ENCODE assay signal across 8 cellular contexts in the genomic region with DNA sequence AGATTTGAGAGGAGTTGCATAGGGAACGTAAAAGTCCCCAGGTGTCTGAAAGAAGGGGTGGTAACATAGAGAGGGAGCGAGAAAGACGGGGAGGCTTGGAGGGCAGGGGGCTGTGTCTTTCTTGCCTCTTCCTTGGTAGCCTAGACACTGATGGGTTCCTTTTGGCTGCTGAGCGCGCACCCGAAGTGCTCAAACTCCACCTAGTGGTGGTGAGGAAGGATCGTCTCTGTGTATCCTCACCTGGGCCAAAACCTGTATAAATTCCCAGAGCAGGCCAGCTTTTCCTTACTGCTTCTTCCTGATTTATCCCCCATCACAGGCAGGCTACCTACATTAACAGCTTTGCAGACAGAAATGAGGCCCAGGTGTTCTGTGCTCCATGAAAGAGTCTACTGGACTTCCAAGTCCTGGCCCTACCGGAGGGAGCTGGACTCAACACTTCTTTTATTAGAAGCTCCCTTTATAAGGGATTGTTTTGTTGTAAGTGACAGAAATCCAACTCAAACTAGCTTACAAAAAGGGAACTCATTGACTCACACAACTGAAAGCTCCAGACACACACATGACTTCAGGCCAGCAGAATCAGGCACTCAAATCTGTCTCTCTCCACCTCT. TPM values are rescaled to one million over a fixed set of nuclear protein-coding genes. Genes with fewer than 3 reads are reported as not detected.
A peak's percentile ranks its signal among the peaks of the same experiment; 100 is the strongest.
DNase-seq lines count a peak whose midpoint lies in the region; ATAC-seq and TF ChIP-seq lines count a peak whose summit lies in the region.

No MANE protein-coding gene starts in this region.

- H3K4me1 ChIP-seq in OCI-LY3 (ENCODE audit: low read length) (no peaks in the 10 kb centered on the region), esophagus muscularis mucosa (peaks cover 2 to 11% (median 5%) of the 10 kb centered on the region in 4 donors)

- TF ChIP-seq EP300 in esophagus muscularis mucosa (IDR thresholded peaks at IDR 0.05), result no peak

- peak; percentile 71 for ATAC-seq in HG03439 (IDR thresholded peaks at IDR 0.05; ENCODE audit: unreplicated experiment)
- peak; percentile 91 to 96 (median 93) for ATAC-seq in natural killer cell
- ATAC-seq in stimulated activated naive CD8-positive, alpha-beta T cell treated with anti-CD3 and anti-CD28 coated beads, Interleukin-15, amount 100 ng/mL, for 72 hours, result peak; percentile 96
- no peak for ATAC-seq in GM18517 (IDR thresholded peaks at IDR 0.05; ENCODE audit: unreplicated experiment)

- 0 out of 2 replicates have a peak overlapping the region, but pooled peaks have one; percentile 4 for H3K9ac ChIP-seq in OCI-LY3 (ENCODE audit: low read length)

- H2AFZ ChIP-seq in OCI-LY3 (ENCODE audit: low read depth, low read length), result 0 out of 2 replicates have a peak overlapping the region, but pooled peaks have one; percentile 73

- no peak overlapping the region for H3K4me3 Mint-ChIP-seq in natural killer cell
- H3K4me3 Mint-ChIP-seq in stimulated activated naive CD8-positive, alpha-beta T cell treated with anti-CD3 and anti-CD28 coated beads, Interleukin-15, amount 100 ng/mL, for 72 hours, result no peak overlapping the region

- intact Hi-C loops in esophagus muscularis mucosa (cut with DNase I), result no loop called here
- intact Hi-C loops in natural killer cell (cut with micrococcal nuclease), result loop anchor here (1.0 to 5.0 kb wide), 3 partner anchors 78 to 238 kb away; no protein-coding TSS in a partner anchor

- no peaks in the 10 kb centered on the region for H3K9me3 ChIP-seq in OCI-LY3 (ENCODE audit: insufficient read depth, low read length)
- H3K9me3 ChIP-seq in esophagus muscularis mucosa, result no peaks in the 10 kb centered on the region

- no peak overlapping the region for H3K27ac ChIP-seq in OCI-LY3 (ENCODE audit: low read length)
- no peak overlapping the region for H3K27ac ChIP-seq in esophagus muscularis mucosa (replicated peaks in 1 of 4)

- H3K36me3 ChIP-seq in OCI-LY3 (replicated peaks; ENCODE audit: low read depth, low read length) (no peaks in the 10 kb centered on the region), esophagus muscularis mucosa (no peaks in the 10 kb centered on the region)

- no peaks in the 10 kb centered on the region for H3K36me3 Mint-ChIP-seq in natural killer cell

- DNase-seq in EH (ENCODE audit: low read depth) (peak; percentile 72), activated T-cell treated with anti-CD3 and anti-CD28 coated beads for 24 hours (ENCODE audit: low read depth) (peak; percentile 41), esophagus muscularis mucosa (ENCODE audit: extremely low spot score) (no peak), natural killer cell (peak; percentile 45)
- peak; percentile 55 to 61 for DNase-seq in stimulated activated naive CD8-positive, alpha-beta T cell treated with anti-CD3 and anti-CD28 coated beads, Interleukin-15, amount 100 ng/mL, for 72 hours

- TF ChIP-seq POLR2A in esophagus muscularis mucosa (IDR thresholded peaks at IDR 0.05; ENCODE audit: low read depth), result no peak

- no peaks in the 10 kb centered on the region for H3K27me3 Mint-ChIP-seq in natural killer cell (ENCODE audit: low read depth in 2 of 2)
- H3K27me3 Mint-ChIP-seq in stimulated activated naive CD8-positive, alpha-beta T cell treated with anti-CD3 and anti-CD28 coated beads, Interleukin-15, amount 100 ng/mL, for 72 hours, result no peaks in the 10 kb centered on the region

- peak overlapping the region; percentile 37 for H3K4me2 ChIP-seq in OCI-LY3 (ENCODE audit: low read length)

- no peaks in the 10 kb centered on the region for H3K9me3 Mint-ChIP-seq in natural killer cell
- no peaks in the 10 kb centered on the region for H3K9me3 Mint-ChIP-seq in stimulated activated naive CD8-positive, alpha-beta T cell treated with anti-CD3 and anti-CD28 coated beads, Interleukin-15, amount 100 ng/mL, for 72 hours

- no peaks in the 10 kb centered on the region for H3K79me2 ChIP-seq in OCI-LY3 (ENCODE audit: low read length)

- peaks cover 13 to 16% of the 10 kb centered on the region in 2 donors for H3K4me1 Mint-ChIP-seq in natural killer cell
- H3K4me1 Mint-ChIP-seq in stimulated activated naive CD8-positive, alpha-beta T cell treated with anti-CD3 and anti-CD28 coated beads, Interleukin-15, amount 100 ng/mL, for 72 hours, result peaks cover 20% of the 10 kb centered on the region

- H3K27ac Mint-ChIP-seq in natural killer cell, result peak overlapping the region in 1 of 2 donors; percentile 5
- H3K27ac Mint-ChIP-seq in stimulated activated naive CD8-positive, alpha-beta T cell treated with anti-CD3 and anti-CD28 coated beads, Interleukin-15, amount 100 ng/mL, for 72 hours, result no peak overlapping the region

- TF ChIP-seq CTCF in OCI-LY3 (IDR thresholded peaks at IDR 0.05; ENCODE audit: low read depth, low read length) (peak; percentile 69), esophagus muscularis mucosa (IDR thresholded peaks at IDR 0.05) (peak; percentile 77 to 83 (median 79)), natural killer cell (IDR thresholded peaks at IDR 0.05) (peak; percentile 87)

- 12% methylated on average over 8 of the region's 8 CpGs for WGBS in esophagus muscularis mucosa

- H3K27me3 ChIP-seq in OCI-LY3 (ENCODE audit: low read depth, low read length), result no peaks in the 10 kb centered on the region
- no peaks in the 10 kb centered on the region for H3K27me3 ChIP-seq in esophagus muscularis mucosa

- H4K20me1 ChIP-seq in OCI-LY3 (ENCODE audit: insufficient read depth, low read length), result no peaks in the 10 kb centered on the region

- H3K4me3 ChIP-seq in OCI-LY3 (ENCODE audit: low read length) (peak overlapping the region; percentile 25; the same call in 1 of the 2 replicates), esophagus muscularis mucosa (no peak overlapping the region)

RNA-seq across cellular contexts. Expression of a gene that starts 5.5 kb away (rescaled TPM):
- total RNA-seq in esophagus muscularis mucosa (1 to 10 TPM in 3 of 4 donors, under 1 TPM in 1; 0.99 to 2.5 (median 1.3) TPM), natural killer cell (10 to 100 TPM; 10.7 to 17.5 (median 16.8) TPM)

RNA-seq across cellular contexts. Expression of a gene that starts 9.3 kb away (rescaled TPM):
- total RNA-seq in esophagus muscularis mucosa, result 10 to 100 TPM in 2 of 4 donors, 1 to 10 TPM in 2; 3.3 to 19.8 (median 12.6) TPM
- not detected for total RNA-seq in natural killer cell

RNA-seq across cellular contexts. Expression of a gene that starts 12.3 kb away (rescaled TPM):
- total RNA-seq in esophagus muscularis mucosa (10 to 100 TPM; 26.5 to 43.6 (median 34.4) TPM), natural killer cell (10 to 100 TPM; 34.4 to 51.5 (median 44.6) TPM)

RNA-seq across cellular contexts. Expression of a gene that starts 38.9 kb away (rescaled TPM):
- total RNA-seq in esophagus muscularis mucosa (not detected), natural killer cell (not detected)

RNA-seq across cellular contexts. Expression of a gene that starts 51.6 kb away (rescaled TPM):
- 10 to 100 TPM in 2 of 4 donors, 1 to 10 TPM in 2; 8.8 to 15.2 (median 11.2) TPM for total RNA-seq in esophagus muscularis mucosa
- 10 to 100 TPM; 23.6 to 30.0 (median 24.0) TPM for total RNA-seq in natural killer cell

Comparison
In these comparisons a context has a peak if more than half of its experiments do, and no peak if none do; other contexts are left out.
1. RNA of a gene that starts 9.3 kb away (total RNA-seq): 3.3 to 19.8 TPM in esophagus muscularis mucosa; not detected in natural killer cell; every median in the first group is over 4 times any median in the second.
2. Peak in every context shown above with its lines, with median percentiles within 50 percentile points of each other: CTCF ChIP-seq.